In the genomic region with DNA sequence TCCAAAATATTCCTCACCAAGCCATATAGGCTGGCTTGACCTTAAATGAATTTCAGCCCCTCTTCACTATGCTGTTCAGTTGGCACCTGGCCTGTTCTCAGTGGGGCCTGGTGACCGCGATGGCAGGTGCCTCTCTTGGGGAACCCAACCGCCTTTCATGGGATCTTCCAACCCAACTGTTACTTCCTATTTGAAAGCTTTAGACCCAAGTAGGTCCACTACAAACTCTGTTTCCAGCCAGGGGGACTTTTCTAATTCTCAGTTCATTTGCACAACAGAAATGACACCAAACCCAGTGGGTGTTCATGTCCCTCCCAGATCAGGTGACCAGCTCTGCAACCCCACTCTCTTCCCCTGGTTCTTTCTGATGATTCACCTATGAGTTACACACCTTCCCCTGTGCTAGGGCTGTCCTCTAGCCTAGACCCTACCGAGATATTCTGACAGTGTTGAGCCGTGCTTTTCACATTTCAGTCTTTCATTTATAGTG, we compare ENCODE assay signal across 13 cellular contexts.
DNase-seq lines count a peak whose midpoint lies in the region; ATAC-seq lines count a peak whose summit lies in the region.
"Had no signal": no experiment of that assay in that cellular context is flagged by ENCODE, and none has a peak within 500 bp of the region (broad histone marks: within the 10 kb centered on the region; RNA-seq: fewer than 3 reads in every experiment).

No MANE protein-coding gene starts in this region.

- peaks cover 46% of the 10 kb centered on the region for H3K4me1 Mint-ChIP-seq in memory B cell

- H3K36me3 Mint-ChIP-seq in memory B cell, result no peaks in the 10 kb centered on the region
- H3K36me3 Mint-ChIP-seq: natural killer cell had no signal

- no peak for DNase-seq in activated CD4-positive, CD25-positive, alpha-beta regulatory T cell (lab: John Stamatoyannopoulos, UW)
- no peak for DNase-seq in memory B cell (ENCODE audit: low spot score in 2 of 2)
- no peak for DNase-seq in Ammon's horn (ENCODE audit: low spot score)
- DNase-seq in SIG-M5 treated with dmso at 0.1 percent for 504 hours (lab: John Stamatoyannopoulos, UW; ENCODE audit: unreplicated experiment), result no peak
- DNase-seq in foreskin melanocyte, result no peak
- DNase-seq: foreskin keratinocyte, H9, natural killer cell, NCI-H510A treated with DMSO at 0.1 percent for 48 hours had no signal

- no peaks in the 10 kb centered on the region for H3K9me3 Mint-ChIP-seq in memory B cell
- H3K9me3 Mint-ChIP-seq: H9, natural killer cell had no signal

- peak overlapping the region; percentile 43 for H3K27ac Mint-ChIP-seq in memory B cell
- H3K27ac Mint-ChIP-seq: H9, natural killer cell had no signal

- peak; percentile 49 to 64 for ATAC-seq in activated CD4-positive, CD25-positive, alpha-beta regulatory T cell treated with anti-CD3 and anti-CD28 coated beads, Interleukin-2, amount 50 U/mL, for 24 hours
- ATAC-seq in GM21526 (IDR thresholded peaks at IDR 0.05; ENCODE audit: low FRiP score, unreplicated experiment) (peak; percentile 46), HG03280 (IDR thresholded peaks at IDR 0.05; ENCODE audit: unreplicated experiment) (peak; percentile 78), memory B cell (ENCODE audit: low read depth) (peak; percentile 49)
- ATAC-seq: A549, foreskin keratinocyte had no signal

- no peaks in the 10 kb centered on the region for H3K27me3 Mint-ChIP-seq in memory B cell

- peak overlapping the region; percentile 40 for H3K4me3 Mint-ChIP-seq in memory B cell
- H3K4me3 Mint-ChIP-seq: H9, natural killer cell had no signal
